Comparison of ENCODE assay signal across 8 cellular contexts in genomic region chr19:49593233-49594113, GRCh38. TPM values are rescaled to one million over a fixed set of nuclear protein-coding genes. Genes with fewer than 3 reads are reported as not detected.
DNase-seq lines count a peak whose midpoint lies in the region; ATAC-seq and TF ChIP-seq lines count a peak whose summit lies in the region.

No MANE protein-coding gene starts in this region.

- no peak for TF ChIP-seq CTCF in liver (IDR thresholded peaks at IDR 0.05; ENCODE audit: low read depth, low read length, missing input control)

- peak overlapping the region; percentile 31 to 37 for H3K27ac ChIP-seq in liver (ENCODE audit: low read depth in 1 of 2, low read length in 2 of 2)

- ATAC-seq in GM18498 (IDR thresholded peaks at IDR 0.05; ENCODE audit: unreplicated experiment) (peak; percentile 49), HG03066 (IDR thresholded peaks at IDR 0.05; ENCODE audit: low read depth, unreplicated experiment) (peak; percentile 48), HG03571 (IDR thresholded peaks at IDR 0.05; ENCODE audit: unreplicated experiment) (no peak)

- H3K4me1 ChIP-seq in liver (ENCODE audit: control insufficient read depth in 4 of 4, insufficient read depth in 4 of 4, low read length in 3 of 4) = peaks cover 0 to 21% (median 15%) of the 10 kb centered on the region in 4 donors

- no peaks in the 10 kb centered on the region for H3K27me3 ChIP-seq in liver (ENCODE audit: control insufficient read depth in 4 of 4, insufficient read depth in 4 of 4, low read length in 3 of 4)

- peak; percentile 72 to 97 for DNase-seq in NCI-H526 (lab: John Stamatoyannopoulos, UW)
- peak; percentile 96 to 97 for DNase-seq in activated CD4-positive, alpha-beta T cell treated with anti-CD3 and anti-CD28 coated beads, Interleukin-2, amount 50 U/mL, for 48 hours
- peak; percentile 85 to 96 for DNase-seq in dermis microvascular lymphatic vessel endothelial cell (ENCODE audit: low read depth in 2 of 2)
- DNase-seq in stimulated activated CD4-positive, alpha-beta T cell treated with anti-CD3 and anti-CD28 coated beads, Interleukin-2, amount 100 ng/mL, for 4 hours (ENCODE audit: low read depth) = peak; percentile 89

- no peak overlapping the region for H3K9ac ChIP-seq in liver (ENCODE audit: low read depth in 1 of 2, low read length in 2 of 2)

- H3K4me3 ChIP-seq in liver (ENCODE audit: low read depth in 1 of 3, low read length in 3 of 3) = peak overlapping the region in 1 of 3 donors; percentile 95

- H3K36me3 ChIP-seq in liver (ENCODE audit: control insufficient read depth in 4 of 4, insufficient read depth in 3 of 4, low read depth in 1 of 4, low read length in 3 of 4) = peaks cover 0 to 20% (median 8%) of the 10 kb centered on the region in 4 donors

- 46% methylated on average over 27 of the region's 27 CpGs for WGBS in liver

- H3K9me3 ChIP-seq in liver (ENCODE audit: control insufficient read depth in 4 of 4, low read length in 3 of 4) = no peaks in the 10 kb centered on the region

- no peak for TF ChIP-seq RAD21 in liver (IDR thresholded peaks at IDR 0.05)

TF ChIP-seq in liver, 16 proteins besides CTCF, POLR2A, EP300 and RAD21:
- TF ChIP-seq SP1 (IDR thresholded peaks at IDR 0.05) (peak; percentile 70), NR2F2 (IDR thresholded peaks at IDR 0.05) (peak; percentile 15), RXRA (IDR thresholded peaks at IDR 0.05) (no peak)
TF ChIP-seq in liver: peak in this region for 2.

RNA-seq across cellular contexts. Expression of gene PRR12, which starts 2.5 kb away (rescaled TPM):
- total RNA-seq in dermis microvascular lymphatic vessel endothelial cell (1.0 and 2.9 TPM in 2 replicates), liver (1 to 10 TPM; 2.8 TPM)
- 1 to 10 TPM in 1 of 2 donors, under 1 TPM in 1; 0.86 to 3.5 TPM for polyA plus RNA-seq in liver

RNA-seq across cellular contexts. Expression of gene PRRG2, which starts 12.4 kb away (rescaled TPM):
- total RNA-seq in dermis microvascular lymphatic vessel endothelial cell (2.4 and 7.1 TPM in 2 replicates), liver (1 to 10 TPM; 1.1 to 1.4 TPM)
- 1 to 10 TPM; 2.8 TPM for polyA plus RNA-seq in liver

RNA-seq across cellular contexts. Expression of gene NOSIP, which starts 13.1 kb away (rescaled TPM):
- total RNA-seq in dermis microvascular lymphatic vessel endothelial cell = 109 and 127 TPM in 2 replicates
- total RNA-seq in liver = 10 to 100 TPM; 19.3 to 33.3 TPM
- 10 to 100 TPM; 27.7 to 45.2 TPM for polyA plus RNA-seq in liver

RNA-seq across cellular contexts. Expression of gene RRAS, which starts 46.5 kb away (rescaled TPM):
- total RNA-seq in dermis microvascular lymphatic vessel endothelial cell = 23.0 and 31.6 TPM in 2 replicates
- total RNA-seq in liver = 1 to 10 TPM; 4.1 to 5.7 TPM
- polyA plus RNA-seq in liver = 10 to 100 TPM; 16.5 to 18.5 TPM

RNA-seq across cellular contexts. Expression of gene SCAF1, which starts 48.5 kb away (rescaled TPM):
- total RNA-seq in dermis microvascular lymphatic vessel endothelial cell (5.3 and 9.6 TPM in 2 replicates), liver (10 to 100 TPM in 1 of 2 donors, 1 to 10 TPM in 1; 9.2 to 10.6 TPM)
- 10 to 100 TPM in 1 of 2 donors, 1 to 10 TPM in 1; 4.6 to 17.6 TPM for polyA plus RNA-seq in liver
